In the genomic region with DNA sequence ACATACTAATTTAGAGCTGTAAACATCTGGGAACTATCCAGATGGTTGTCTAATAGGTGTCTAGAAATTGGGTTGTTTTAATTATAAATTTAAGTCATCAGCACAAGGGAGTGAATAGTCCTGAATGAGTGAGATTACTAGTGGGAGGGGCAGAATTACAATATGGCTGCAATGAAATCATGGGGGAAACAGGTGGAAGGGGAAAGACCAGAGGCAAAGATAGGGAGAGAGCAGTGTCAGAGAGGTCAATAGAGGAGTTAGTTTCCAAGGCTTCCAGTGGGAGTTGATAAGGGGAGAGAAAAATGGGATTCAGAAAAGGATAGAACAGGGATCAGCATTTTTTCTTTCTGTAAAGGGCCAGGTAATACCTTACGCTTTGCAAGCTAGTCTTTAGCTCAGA, we compare ENCODE assay signal across 29 cellular contexts. TPM values are rescaled to one million over a fixed set of nuclear protein-coding genes. Genes with fewer than 3 reads are reported as not detected.
"Had no signal": no experiment of that assay in that cellular context is flagged by ENCODE, and none has a peak within 500 bp of the region (broad histone marks: within the 10 kb centered on the region; RNA-seq: fewer than 3 reads in every experiment).

No MANE protein-coding gene starts in this region.

- H3K27me3 ChIP-seq: esophagus muscularis mucosa, foreskin keratinocyte, heart left ventricle, stomach, thyroid gland, upper lobe of left lung, vagina had no signal

- H3K4me1 Mint-ChIP-seq: endodermal cell had no signal

- H3K27ac ChIP-seq: esophagus muscularis mucosa, foreskin keratinocyte, heart left ventricle, skin epidermis, thyroid gland, upper lobe of left lung, vagina had no signal

- H3K4me3 ChIP-seq: esophagus muscularis mucosa, heart left ventricle, skin epidermis, stomach, thyroid gland, upper lobe of left lung, vagina had no signal

- H3K27ac Mint-ChIP-seq: activated CD8-positive, alpha-beta memory T cell treated with anti-CD3 and anti-CD28 coated beads, Interleukin-2, amount 10 ng/mL, durations not matched to agents 7 days and 5 days; activated CD8-positive, alpha-beta T cell treated with anti-CD3 and anti-CD28 coated beads, Interleukin-2, amount 10 ng/mL, durations not matched to agents 7 days and 5 days; activated naive CD8-positive, alpha-beta T cell treated with anti-CD3 and anti-CD28 coated beads, Interleukin-2, amount 50 U/mL, for 24 hours; dendritic cell treated with granulocyte-macrophage colony-stimulating factor and Interleukin-4, amounts not matched to agents 40 ng/mL and 50 ng/mL, for 4 days; endodermal cell; stimulated activated memory B cell treated with anti-CD40 and anti-IgM and Interleukin-4, amounts not matched to agents 10 μg/mL and 1 μg/mL and 100 μg/mL, for 72 hours had no signal

- H3K9me3 ChIP-seq: esophagus muscularis mucosa, heart left ventricle, stomach, thyroid gland, upper lobe of left lung, vagina had no signal

- H3K4me1 ChIP-seq: esophagus muscularis mucosa, foreskin keratinocyte, thyroid gland, upper lobe of left lung, vagina had no signal

- H3K9me3 Mint-ChIP-seq: activated naive CD8-positive, alpha-beta T cell treated with anti-CD3 and anti-CD28 coated beads, Interleukin-2, amount 50 U/mL, for 24 hours; dendritic cell treated with granulocyte-macrophage colony-stimulating factor and Interleukin-4, amounts not matched to agents 40 ng/mL and 50 ng/mL, for 4 days; endodermal cell; immature natural killer cell; naive thymus-derived CD8-positive, alpha-beta T cell; stimulated activated memory B cell treated with anti-CD40 and anti-IgM and Interleukin-4, amounts not matched to agents 10 μg/mL and 1 μg/mL and 100 μg/mL, for 72 hours had no signal

- ATAC-seq: activated CD8-positive, alpha-beta memory T cell treated with anti-CD3 and anti-CD28 coated beads, Interleukin-2, amount 10 ng/mL, durations not matched to agents 7 days and 5 days; activated CD8-positive, alpha-beta T cell treated with anti-CD3 and anti-CD28 coated beads, Interleukin-2, amount 10 ng/mL, durations not matched to agents 7 days and 5 days; activated naive CD8-positive, alpha-beta T cell treated with anti-CD3 and anti-CD28 coated beads, Interleukin-2, amount 50 U/mL, for 24 hours; foreskin keratinocyte; left colon; naive thymus-derived CD8-positive, alpha-beta T cell; sciatic nerve; stimulated activated memory B cell treated with anti-CD40 and anti-IgM and Interleukin-4, amounts not matched to agents 10 μg/mL and 1 μg/mL and 100 μg/mL, for 72 hours had no signal

- H3K27me3 Mint-ChIP-seq: activated CD8-positive, alpha-beta memory T cell treated with anti-CD3 and anti-CD28 coated beads, Interleukin-2, amount 10 ng/mL, durations not matched to agents 7 days and 5 days; activated naive CD8-positive, alpha-beta T cell treated with anti-CD3 and anti-CD28 coated beads, Interleukin-2, amount 50 U/mL, for 24 hours; dendritic cell treated with granulocyte-macrophage colony-stimulating factor and Interleukin-4, amounts not matched to agents 40 ng/mL and 50 ng/mL, for 4 days; naive thymus-derived CD8-positive, alpha-beta T cell; stimulated activated memory B cell treated with anti-CD40 and anti-IgM and Interleukin-4, amounts not matched to agents 10 μg/mL and 1 μg/mL and 100 μg/mL, for 72 hours had no signal

- H3K4me3 Mint-ChIP-seq: activated CD8-positive, alpha-beta memory T cell treated with anti-CD3 and anti-CD28 coated beads, Interleukin-2, amount 10 ng/mL, durations not matched to agents 7 days and 5 days; activated CD8-positive, alpha-beta T cell treated with anti-CD3 and anti-CD28 coated beads, Interleukin-2, amount 10 ng/mL, durations not matched to agents 7 days and 5 days; activated naive CD8-positive, alpha-beta T cell treated with anti-CD3 and anti-CD28 coated beads, Interleukin-2, amount 50 U/mL, for 24 hours; dendritic cell treated with granulocyte-macrophage colony-stimulating factor and Interleukin-4, amounts not matched to agents 40 ng/mL and 50 ng/mL, for 4 days; endodermal cell; immature natural killer cell; naive thymus-derived CD8-positive, alpha-beta T cell; stimulated activated memory B cell treated with anti-CD40 and anti-IgM and Interleukin-4, amounts not matched to agents 10 μg/mL and 1 μg/mL and 100 μg/mL, for 72 hours had no signal

- DNase-seq: activated CD4-positive, alpha-beta T cell treated with anti-CD3 and anti-CD28 coated beads for 1 hour; activated CD8-positive, alpha-beta memory T cell treated with anti-CD3 and anti-CD28 coated beads, Interleukin-2, amount 10 ng/mL, durations not matched to agents 7 days and 5 days; activated CD8-positive, alpha-beta T cell treated with anti-CD3 and anti-CD28 coated beads, Interleukin-2, amount 10 ng/mL, durations not matched to agents 7 days and 5 days; activated gamma-delta T cell; activated naive CD4-positive, alpha-beta T cell treated with anti-CD3 and anti-CD28 coated beads, Interleukin-2, amount 50 U/mL, for 16 hours; activated naive CD8-positive, alpha-beta T cell treated with anti-CD3 and anti-CD28 coated beads, Interleukin-2, amount 50 U/mL, for 24 hours; amygdala; central memory CD4-positive, alpha-beta T cell; endodermal cell; foreskin keratinocyte; heart left ventricle; hypothalamus; immature natural killer cell; kidney; left colon; mesenchymal stem cell; naive thymus-derived CD8-positive, alpha-beta T cell; posterior cingulate gyrus; stimulated activated CD4-positive, alpha-beta T cell treated with anti-CD3 and anti-CD28 coated beads, Interleukin-4, amount 100 ng/mL, for 24 hours; stomach; T-helper 9 cell; thyroid gland; upper lobe of left lung had no signal

RNA-seq across cellular contexts. Expression of a gene that starts 54.5 kb away (rescaled TPM):
- polyA plus RNA-seq: immature natural killer cell had no signal
